ENCODE assay signal across 9 cellular contexts in the genomic region with DNA sequence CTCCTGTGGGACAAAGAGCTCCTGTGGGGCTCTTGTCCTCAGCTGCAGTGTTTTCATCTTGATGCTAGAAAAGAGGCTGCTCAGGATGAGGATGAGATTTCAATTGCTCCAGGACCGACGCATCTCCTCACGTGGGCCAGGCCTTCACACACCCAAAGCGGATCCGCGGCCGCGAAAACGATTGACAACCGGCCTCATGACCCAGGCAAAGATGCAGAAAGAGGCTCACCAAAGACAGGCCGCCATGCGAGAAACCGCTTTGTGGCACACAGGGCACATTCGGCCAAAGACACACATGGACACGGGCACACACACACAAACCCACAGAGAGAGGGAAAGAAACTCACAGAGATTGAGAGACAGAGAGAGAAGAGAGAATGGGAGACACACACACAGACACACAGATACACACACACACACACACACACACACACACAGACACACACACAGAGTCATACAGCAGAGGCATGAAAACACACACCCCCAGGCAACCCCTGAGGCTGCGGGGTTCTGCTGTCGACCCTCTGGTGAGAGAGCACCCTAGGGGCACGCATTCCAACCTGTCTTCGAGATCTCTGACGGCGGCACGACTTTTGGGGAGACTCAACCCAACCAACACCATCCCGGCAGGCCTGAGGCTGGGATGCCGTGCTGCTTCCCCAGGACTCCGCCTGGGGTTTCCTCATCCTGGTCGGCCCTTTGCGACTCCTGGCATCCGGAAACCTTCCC.
DNase-seq lines count a peak whose midpoint lies in the region; ATAC-seq and TF ChIP-seq lines count a peak whose summit lies in the region.
"Had no signal": no experiment of that assay in that cellular context is flagged by ENCODE, and none has a peak within 500 bp of the region (broad histone marks: within the 10 kb centered on the region; RNA-seq: fewer than 3 reads in every experiment).

No MANE protein-coding gene starts in this region.

- H3K36me3 ChIP-seq in BJ (ENCODE audit: control insufficient read depth, insufficient read depth, low read length) (no peaks in the 10 kb centered on the region), MG63 (no peaks in the 10 kb centered on the region)

- H3K27me3 ChIP-seq in BJ (ENCODE audit: control insufficient read depth, insufficient read depth, low read length) (no peaks in the 10 kb centered on the region), MG63 (no peaks in the 10 kb centered on the region; the same call in 1 of the 2 replicates)
- H3K27me3 ChIP-seq: body of pancreas had no signal

- TF ChIP-seq CTCF in BJ (IDR thresholded peaks at IDR 0.05; ENCODE audit: insufficient read depth, low read depth, low read length): no peak
- no peak for TF ChIP-seq CTCF in neural crest cell (conservative IDR thresholded peaks at IDR 0.05)

- no peak for DNase-seq in BJ (ENCODE audit: low read depth)
- DNase-seq in MG63: no peak
- DNase-seq in effector memory CD8-positive, alpha-beta T cell: no peak
- no peak for DNase-seq in neural crest cell (ENCODE audit: low read depth, low spot score)
- DNase-seq in NCI-H524 treated with DMSO at 0.1 percent for 48 hours (lab: John Stamatoyannopoulos, UW): no peak
- no peak for DNase-seq in effector CD8-positive, alpha-beta T cell (lab: John Stamatoyannopoulos, UW)
- no peak for DNase-seq in SIG-M5 (lab: John Stamatoyannopoulos, UW)

- peaks cover 29% of the 10 kb centered on the region for H3K36me3 Mint-ChIP-seq in effector memory CD8-positive, alpha-beta T cell (ENCODE audit: insufficient read depth)
- H3K36me3 Mint-ChIP-seq in neural crest cell (ENCODE audit: low read depth): peaks cover 2% of the 10 kb centered on the region

- H3K4me3 Mint-ChIP-seq in effector memory CD8-positive, alpha-beta T cell: peak overlapping the region; percentile 23 to 35
- H3K4me3 Mint-ChIP-seq in neural crest cell: peak overlapping the region; percentile 84

- H3K9me3 Mint-ChIP-seq in effector memory CD8-positive, alpha-beta T cell: no peaks in the 10 kb centered on the region
- H3K9me3 Mint-ChIP-seq in neural crest cell: no peaks in the 10 kb centered on the region

- CTCF ChIA-PET in BJ (lab: Yijun Ruan, JAX): no interaction called here

- no peaks in the 10 kb centered on the region for H3K9me3 ChIP-seq in MG63
- H3K9me3 ChIP-seq: body of pancreas had no signal

- H3K4me3 ChIP-seq in BJ (ENCODE audit: low read depth, low read length) (peak overlapping the region; percentile 27), MG63 (peak overlapping the region; percentile 29; the same call in 1 of the 2 replicates)
- H3K4me3 ChIP-seq: body of pancreas had no signal

- peaks cover 40 to 50% of the 10 kb centered on the region in 2 donors for H3K4me1 Mint-ChIP-seq in effector memory CD8-positive, alpha-beta T cell (ENCODE audit: low read depth in 2 of 2)
- H3K4me1 Mint-ChIP-seq in neural crest cell: peaks cover 56% of the 10 kb centered on the region

- ATAC-seq in effector memory CD8-positive, alpha-beta T cell (replicated peaks): no peak
- ATAC-seq in HG03354 (IDR thresholded peaks at IDR 0.05; ENCODE audit: poor library complexity, severe bottlenecking, unreplicated experiment): no peak
- ATAC-seq: body of pancreas had no signal

- POLR2A ChIA-PET in BJ (lab: Charles Lee): no interaction called here

- H3K27me3 Mint-ChIP-seq in effector memory CD8-positive, alpha-beta T cell: peaks cover 70 to 74% of the 10 kb centered on the region in 2 donors
- peaks cover 82% of the 10 kb centered on the region for H3K27me3 Mint-ChIP-seq in neural crest cell (ENCODE audit: low read depth)

- H3K27ac Mint-ChIP-seq in effector memory CD8-positive, alpha-beta T cell: peak overlapping the region in 1 of 2 donors; percentile 61
- peak overlapping the region; percentile 67 for H3K27ac Mint-ChIP-seq in neural crest cell (ENCODE audit: unreplicated experiment)
